In genomic region chr2:218734190-218734975, GRCh38 we compare ENCODE assay signal across 1 cellular context.
A peak's percentile ranks its signal among the peaks of the same experiment; 100 is the strongest.
TF ChIP-seq lines count a peak whose summit lies in the region.

No MANE protein-coding gene starts in this region.

TF ChIP-seq in HepG2, 621 proteins besides CTCF, POLR2A, EP300 and RAD21 (continued from another document and continues in another):
- TF ChIP-seq, protein P1, sequence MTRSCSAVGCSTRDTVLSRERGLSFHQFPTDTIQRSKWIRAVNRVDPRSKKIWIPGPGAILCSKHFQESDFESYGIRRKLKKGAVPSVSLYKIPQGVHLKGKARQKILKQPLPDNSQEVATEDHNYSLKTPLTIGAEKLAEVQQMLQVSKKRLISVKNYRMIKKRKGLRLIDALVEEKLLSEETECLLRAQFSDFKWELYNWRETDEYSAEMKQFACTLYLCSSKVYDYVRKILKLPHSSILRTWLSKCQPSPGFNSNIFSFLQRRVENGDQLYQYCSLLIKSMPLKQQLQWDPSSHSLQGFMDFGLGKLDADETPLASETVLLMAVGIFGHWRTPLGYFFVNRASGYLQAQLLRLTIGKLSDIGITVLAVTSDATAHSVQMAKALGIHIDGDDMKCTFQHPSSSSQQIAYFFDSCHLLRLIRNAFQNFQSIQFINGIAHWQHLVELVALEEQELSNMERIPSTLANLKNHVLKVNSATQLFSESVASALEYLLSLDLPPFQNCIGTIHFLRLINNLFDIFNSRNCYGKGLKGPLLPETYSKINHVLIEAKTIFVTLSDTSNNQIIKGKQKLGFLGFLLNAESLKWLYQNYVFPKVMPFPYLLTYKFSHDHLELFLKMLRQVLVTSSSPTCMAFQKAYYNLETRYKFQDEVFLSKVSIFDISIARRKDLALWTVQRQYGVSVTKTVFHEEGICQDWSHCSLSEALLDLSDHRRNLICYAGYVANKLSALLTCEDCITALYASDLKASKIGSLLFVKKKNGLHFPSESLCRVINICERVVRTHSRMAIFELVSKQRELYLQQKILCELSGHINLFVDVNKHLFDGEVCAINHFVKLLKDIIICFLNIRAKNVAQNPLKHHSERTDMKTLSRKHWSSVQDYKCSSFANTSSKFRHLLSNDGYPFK (CRISPR knock-in tag; IDR thresholded peaks at IDR 0.05; ENCODE audit: borderline replicate concordance) = no peak
- TF ChIP-seq ZNF790 (CRISPR knock-in tag; IDR thresholded peaks at IDR 0.05; ENCODE audit: borderline replicate concordance) = no peak
- no peak for TF ChIP-seq RXRA (CRISPR knock-in tag; IDR thresholded peaks at IDR 0.05)
- TF ChIP-seq POGK (CRISPR knock-in tag; conservative IDR thresholded peaks at IDR 0.05) = no peak
- TF ChIP-seq, protein P2, sequence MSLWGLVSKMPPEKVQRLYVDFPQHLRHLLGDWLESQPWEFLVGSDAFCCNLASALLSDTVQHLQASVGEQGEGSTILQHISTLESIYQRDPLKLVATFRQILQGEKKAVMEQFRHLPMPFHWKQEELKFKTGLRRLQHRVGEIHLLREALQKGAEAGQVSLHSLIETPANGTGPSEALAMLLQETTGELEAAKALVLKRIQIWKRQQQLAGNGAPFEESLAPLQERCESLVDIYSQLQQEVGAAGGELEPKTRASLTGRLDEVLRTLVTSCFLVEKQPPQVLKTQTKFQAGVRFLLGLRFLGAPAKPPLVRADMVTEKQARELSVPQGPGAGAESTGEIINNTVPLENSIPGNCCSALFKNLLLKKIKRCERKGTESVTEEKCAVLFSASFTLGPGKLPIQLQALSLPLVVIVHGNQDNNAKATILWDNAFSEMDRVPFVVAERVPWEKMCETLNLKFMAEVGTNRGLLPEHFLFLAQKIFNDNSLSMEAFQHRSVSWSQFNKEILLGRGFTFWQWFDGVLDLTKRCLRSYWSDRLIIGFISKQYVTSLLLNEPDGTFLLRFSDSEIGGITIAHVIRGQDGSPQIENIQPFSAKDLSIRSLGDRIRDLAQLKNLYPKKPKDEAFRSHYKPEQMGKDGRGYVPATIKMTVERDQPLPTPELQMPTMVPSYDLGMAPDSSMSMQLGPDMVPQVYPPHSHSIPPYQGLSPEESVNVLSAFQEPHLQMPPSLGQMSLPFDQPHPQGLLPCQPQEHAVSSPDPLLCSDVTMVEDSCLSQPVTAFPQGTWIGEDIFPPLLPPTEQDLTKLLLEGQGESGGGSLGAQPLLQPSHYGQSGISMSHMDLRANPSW (CRISPR knock-in tag; IDR thresholded peaks at IDR 0.05; ENCODE audit: borderline replicate concordance) = no peak
- no peak for TF ChIP-seq ZBTB1 (CRISPR knock-in tag; IDR thresholded peaks at IDR 0.05; ENCODE audit: borderline replicate concordance)
- no peak for TF ChIP-seq ZNF350 (CRISPR knock-in tag; IDR thresholded peaks at IDR 0.05; ENCODE audit: borderline replicate concordance, low read depth)
- TF ChIP-seq ZNF703 (CRISPR knock-in tag; IDR thresholded peaks at IDR 0.05; ENCODE audit: borderline replicate concordance) = no peak
- no peak for TF ChIP-seq HOXD1 (CRISPR knock-in tag; IDR thresholded peaks at IDR 0.05)
- peak; percentile 68; the same call in 1 of the 2 replicates for TF ChIP-seq ETV5 (CRISPR knock-in tag; IDR thresholded peaks at IDR 0.05; ENCODE audit: borderline replicate concordance)
- peak; percentile 21 for TF ChIP-seq JARID2 (CRISPR knock-in tag; IDR thresholded peaks at IDR 0.05; ENCODE audit: insufficient replicate concordance)
- TF ChIP-seq, protein P3, sequence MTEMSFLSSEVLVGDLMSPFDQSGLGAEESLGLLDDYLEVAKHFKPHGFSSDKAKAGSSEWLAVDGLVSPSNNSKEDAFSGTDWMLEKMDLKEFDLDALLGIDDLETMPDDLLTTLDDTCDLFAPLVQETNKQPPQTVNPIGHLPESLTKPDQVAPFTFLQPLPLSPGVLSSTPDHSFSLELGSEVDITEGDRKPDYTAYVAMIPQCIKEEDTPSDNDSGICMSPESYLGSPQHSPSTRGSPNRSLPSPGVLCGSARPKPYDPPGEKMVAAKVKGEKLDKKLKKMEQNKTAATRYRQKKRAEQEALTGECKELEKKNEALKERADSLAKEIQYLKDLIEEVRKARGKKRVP (CRISPR knock-in tag; IDR thresholded peaks at IDR 0.05) = no peak
- no peak; the same call in 1 of the 2 replicates for TF ChIP-seq ZNF329 (CRISPR knock-in tag; IDR thresholded peaks at IDR 0.05; ENCODE audit: low read depth)
- no peak for TF ChIP-seq HNF4A (CRISPR knock-in tag; IDR thresholded peaks at IDR 0.05)
- no peak for TF ChIP-seq TBX2 (CRISPR knock-in tag; IDR thresholded peaks at IDR 0.05; ENCODE audit: borderline replicate concordance)
- TF ChIP-seq KMT2B (CRISPR knock-in tag; IDR thresholded peaks at IDR 0.05) = no peak
- TF ChIP-seq CBX5 (CRISPR knock-in tag; IDR thresholded peaks at IDR 0.05; ENCODE audit: borderline replicate concordance) = 0 out of 2 replicates have a peak, but pooled peaks have one; percentile 18
- no peak for TF ChIP-seq MTA3 (CRISPR knock-in tag; IDR thresholded peaks at IDR 0.05)
- no peak for TF ChIP-seq ZNF550 (CRISPR knock-in tag; IDR thresholded peaks at IDR 0.05; ENCODE audit: borderline replicate concordance)
- TF ChIP-seq FOXA3 (CRISPR knock-in tag; IDR thresholded peaks at IDR 0.05) = peak; percentile 63; the same call in 1 of the 2 replicates
- TF ChIP-seq PLRG1 (conservative IDR thresholded peaks at IDR 0.05) = no peak
- TF ChIP-seq KAT8 (CRISPR knock-in tag; IDR thresholded peaks at IDR 0.05) = no peak
- no peak for TF ChIP-seq YY1 (IDR thresholded peaks at IDR 0.05; ENCODE audit: insufficient read depth, insufficient replicate concordance, low read depth, low read length)
- no peak for TF ChIP-seq ZBTB38 (CRISPR knock-in tag; IDR thresholded peaks at IDR 0.05)
- TF ChIP-seq, protein P4, sequence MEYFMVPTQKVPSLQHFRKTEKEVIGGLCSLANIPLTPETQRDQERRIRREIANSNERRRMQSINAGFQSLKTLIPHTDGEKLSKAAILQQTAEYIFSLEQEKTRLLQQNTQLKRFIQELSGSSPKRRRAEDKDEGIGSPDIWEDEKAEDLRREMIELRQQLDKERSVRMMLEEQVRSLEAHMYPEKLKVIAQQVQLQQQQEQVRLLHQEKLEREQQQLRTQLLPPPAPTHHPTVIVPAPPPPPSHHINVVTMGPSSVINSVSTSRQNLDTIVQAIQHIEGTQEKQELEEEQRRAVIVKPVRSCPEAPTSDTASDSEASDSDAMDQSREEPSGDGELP (IDR thresholded peaks at IDR 0.05; ENCODE audit: borderline replicate concordance, low read depth) = peak; percentile 81
- TF ChIP-seq FOXA1 (IDR thresholded peaks at IDR 0.05) = no peak
- peak; percentile 52; the same call in 1 of the 2 replicates for TF ChIP-seq FOXA1 (CRISPR knock-in tag; IDR thresholded peaks at IDR 0.05)
- no peak for TF ChIP-seq XRCC5 (optimal IDR thresholded peaks at IDR 0.05; ENCODE audit: low read length)
- no peak for TF ChIP-seq ZSCAN22 (CRISPR knock-in tag; IDR thresholded peaks at IDR 0.05)
- no peak for TF ChIP-seq SMARCC2 (IDR thresholded peaks at IDR 0.05)
- no peak for TF ChIP-seq ZNF124 (CRISPR knock-in tag; IDR thresholded peaks at IDR 0.05)
- no peak for TF ChIP-seq ZNF737 (CRISPR knock-in tag; IDR thresholded peaks at IDR 0.05; ENCODE audit: borderline replicate concordance)
- TF ChIP-seq ZBTB21 (CRISPR knock-in tag; IDR thresholded peaks at IDR 0.05) = no peak
- TF ChIP-seq, protein P5, sequence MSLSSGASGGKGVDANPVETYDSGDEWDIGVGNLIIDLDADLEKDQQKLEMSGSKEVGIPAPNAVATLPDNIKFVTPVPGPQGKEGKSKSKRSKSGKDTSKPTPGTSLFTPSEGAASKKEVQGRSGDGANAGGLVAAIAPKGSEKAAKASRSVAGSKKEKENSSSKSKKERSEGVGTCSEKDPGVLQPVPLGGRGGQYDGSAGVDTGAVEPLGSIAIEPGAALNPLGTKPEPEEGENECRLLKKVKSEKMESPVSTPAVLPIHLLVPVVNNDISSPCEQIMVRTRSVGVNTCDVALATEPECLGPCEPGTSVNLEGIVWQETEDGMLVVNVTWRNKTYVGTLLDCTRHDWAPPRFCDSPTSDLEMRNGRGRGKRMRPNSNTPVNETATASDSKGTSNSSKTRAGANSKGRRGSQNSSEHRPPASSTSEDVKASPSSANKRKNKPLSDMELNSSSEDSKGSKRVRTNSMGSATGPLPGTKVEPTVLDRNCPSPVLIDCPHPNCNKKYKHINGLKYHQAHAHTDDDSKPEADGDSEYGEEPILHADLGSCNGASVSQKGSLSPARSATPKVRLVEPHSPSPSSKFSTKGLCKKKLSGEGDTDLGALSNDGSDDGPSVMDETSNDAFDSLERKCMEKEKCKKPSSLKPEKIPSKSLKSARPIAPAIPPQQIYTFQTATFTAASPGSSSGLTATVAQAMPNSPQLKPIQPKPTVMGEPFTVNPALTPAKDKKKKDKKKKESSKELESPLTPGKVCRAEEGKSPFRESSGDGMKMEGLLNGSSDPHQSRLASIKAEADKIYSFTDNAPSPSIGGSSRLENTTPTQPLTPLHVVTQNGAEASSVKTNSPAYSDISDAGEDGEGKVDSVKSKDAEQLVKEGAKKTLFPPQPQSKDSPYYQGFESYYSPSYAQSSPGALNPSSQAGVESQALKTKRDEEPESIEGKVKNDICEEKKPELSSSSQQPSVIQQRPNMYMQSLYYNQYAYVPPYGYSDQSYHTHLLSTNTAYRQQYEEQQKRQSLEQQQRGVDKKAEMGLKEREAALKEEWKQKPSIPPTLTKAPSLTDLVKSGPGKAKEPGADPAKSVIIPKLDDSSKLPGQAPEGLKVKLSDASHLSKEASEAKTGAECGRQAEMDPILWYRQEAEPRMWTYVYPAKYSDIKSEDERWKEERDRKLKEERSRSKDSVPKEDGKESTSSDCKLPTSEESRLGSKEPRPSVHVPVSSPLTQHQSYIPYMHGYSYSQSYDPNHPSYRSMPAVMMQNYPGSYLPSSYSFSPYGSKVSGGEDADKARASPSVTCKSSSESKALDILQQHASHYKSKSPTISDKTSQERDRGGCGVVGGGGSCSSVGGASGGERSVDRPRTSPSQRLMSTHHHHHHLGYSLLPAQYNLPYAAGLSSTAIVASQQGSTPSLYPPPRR (CRISPR knock-in tag; IDR thresholded peaks at IDR 0.05; ENCODE audit: borderline replicate concordance) = no peak
- TF ChIP-seq NFIC (IDR thresholded peaks at IDR 0.05; ENCODE audit: low read length) = peak; percentile 7; the same call in 1 of the 2 replicates
- no peak for TF ChIP-seq FOXP1 (IDR thresholded peaks at IDR 0.05)
- peak; percentile 82 for TF ChIP-seq FOXP1 (CRISPR knock-in tag; IDR thresholded peaks at IDR 0.05)
- peak; percentile 20; the same call in 1 of the 2 replicates for TF ChIP-seq SALL1 (CRISPR knock-in tag; IDR thresholded peaks at IDR 0.05)
- TF ChIP-seq CENPBD1 (CRISPR knock-in tag; IDR thresholded peaks at IDR 0.05; ENCODE audit: borderline replicate concordance, low read depth) = no peak
- no peak for TF ChIP-seq TOE1 (CRISPR knock-in tag; IDR thresholded peaks at IDR 0.05)
- 0 out of 2 replicates have a peak, but pooled peaks have one; percentile 6 for TF ChIP-seq MIER3 (CRISPR knock-in tag; IDR thresholded peaks at IDR 0.05; ENCODE audit: borderline replicate concordance)
- no peak for TF ChIP-seq ERF (CRISPR knock-in tag; IDR thresholded peaks at IDR 0.05)
- TF ChIP-seq ZFP62 (CRISPR knock-in tag; IDR thresholded peaks at IDR 0.05) = no peak
- TF ChIP-seq SOX5 (CRISPR knock-in tag; IDR thresholded peaks at IDR 0.05; ENCODE audit: borderline replicate concordance) = 0 out of 2 replicates have a peak, but pooled peaks have one; percentile 33
- TF ChIP-seq ZNF138 (CRISPR knock-in tag; IDR thresholded peaks at IDR 0.05; ENCODE audit: low read depth) = no peak
